In genomic region chr6:111805511-111806181, GRCh38 we compare ENCODE assay signal across 8 cellular contexts.
DNase-seq lines count a peak whose midpoint lies in the region; ATAC-seq and TF ChIP-seq lines count a peak whose summit lies in the region.

No MANE protein-coding gene starts in this region.

- H3K79me2 ChIP-seq in KMS-11 (ENCODE audit: insufficient read depth, low read depth): no peaks in the 10 kb centered on the region

- peak overlapping the region; percentile 63; the same call in 1 of the 2 replicates for H3K4me2 ChIP-seq in KMS-11

- H3K4me3 ChIP-seq in KMS-11 (IDR thresholded peaks at IDR 0.05; ENCODE audit: insufficient read depth, low read depth, low read length) (no peak overlapping the region), muscle layer of duodenum (ENCODE audit: low read depth in 1 of 2, low read length in 2 of 2) (no peak overlapping the region)

- no peak for TF ChIP-seq CTCF in KMS-11 (conservative IDR thresholded peaks at IDR 0.05; ENCODE audit: low read depth, low read length)

- H3K9me3 ChIP-seq in muscle layer of duodenum (ENCODE audit: control insufficient read depth in 1 of 2, low read length in 2 of 2): no peaks in the 10 kb centered on the region

- peaks cover 68% of the 10 kb centered on the region for H3K4me1 ChIP-seq in KMS-11 (ENCODE audit: low read depth, poor library complexity, severe bottlenecking)
- peaks cover 0 to 30% of the 10 kb centered on the region in 2 donors for H3K4me1 ChIP-seq in muscle layer of duodenum (ENCODE audit: control insufficient read depth in 1 of 2, insufficient read depth in 2 of 2, low read length in 2 of 2)

- in situ Hi-C loops in Caki2 (cut with HindIII; ENCODE audit: low pct_unique_long_range_greater_than_20kb, low sequenced_read_pairs): no loop called here

- H2AFZ ChIP-seq in KMS-11 (ENCODE audit: low read depth): no peak overlapping the region

- no peak overlapping the region for H3K9ac ChIP-seq in KMS-11

- peak overlapping the region; percentile 60; the same call in 1 of the 2 replicates for H3K27ac ChIP-seq in KMS-11
- H3K27ac ChIP-seq in muscle layer of duodenum (ENCODE audit: low read length): peak overlapping the region; percentile 13

- H4K20me1 ChIP-seq in KMS-11 (ENCODE audit: insufficient read depth): no peaks in the 10 kb centered on the region

- DNase-seq in Caki2 (ENCODE audit: low read depth) (peak; percentile 21), OCI-M2 (lab: John Stamatoyannopoulos, UW; ENCODE audit: unreplicated experiment) (no peak), superior temporal gyrus (ENCODE audit: extremely low spot score) (no peak)
- DNase-seq in activated T-helper 9 cell treated with anti-CD3 and anti-CD28 coated beads, Interleukin-2, amount 50 U/mL, for 16 hours (ENCODE audit: low read depth): peak; percentile 41

- H3K36me3 ChIP-seq in KMS-11 (ENCODE audit: insufficient read depth) (no peaks in the 10 kb centered on the region), muscle layer of duodenum (ENCODE audit: control insufficient read depth in 1 of 2, insufficient read depth in 2 of 2, low read length in 2 of 2) (no peaks in the 10 kb centered on the region)

- ATAC-seq in GM21447 (IDR thresholded peaks at IDR 0.05; ENCODE audit: unreplicated experiment): peak; percentile 48
- ATAC-seq in GM18520 (IDR thresholded peaks at IDR 0.05; ENCODE audit: unreplicated experiment): no peak

- H3K27me3 ChIP-seq in KMS-11 (ENCODE audit: insufficient read depth, low read depth) (no peaks in the 10 kb centered on the region), muscle layer of duodenum (ENCODE audit: low read depth, low read length) (no peaks in the 10 kb centered on the region)

Comparison
In these comparisons a context has a peak if more than half of its experiments do, and no peak if none do; other contexts are left out.
1. DNase-seq: peak in Caki2 (single experiment) and activated T-helper 9 cell treated with anti-CD3 and anti-CD28 coated beads, Interleukin-2, amount 50 U/mL, for 16 hours (single experiment); none in OCI-M2 (single experiment) and superior temporal gyrus (single experiment).